ENCODE assay signal across 14 cellular contexts in genomic region chr2:241159116-241159515, GRCh38. TPM values are rescaled to one million over a fixed set of nuclear protein-coding genes. Genes with fewer than 3 reads are reported as not detected.
DNase-seq lines count a peak whose midpoint lies in the region; ATAC-seq and TF ChIP-seq lines count a peak whose summit lies in the region.
"Had no signal": no experiment of that assay in that cellular context is flagged by ENCODE, and none has a peak within 500 bp of the region (broad histone marks: within the 10 kb centered on the region; RNA-seq: fewer than 3 reads in every experiment).

No MANE protein-coding gene starts in this region.

- CTCF ChIA-PET in activated CD4-positive, alpha-beta memory T cell treated with anti-CD3 and anti-CD28 coated beads, Interleukin-2, amount 10 ng/mL, durations not matched to agents 7 days and 5 days (lab: Charles Lee) = no interaction called here

- peak overlapping the region; percentile 92 for H3K27ac ChIP-seq in VCaP
- H3K27ac ChIP-seq: 22Rv1, BLaER1 had no signal

- no peak overlapping the region for H3K4me3 Mint-ChIP-seq in activated T-cell treated with anti-CD3 and anti-CD28 coated beads, Interleukin-2, amount 50 U/mL, for 24 hours
- no peak overlapping the region for H3K4me3 Mint-ChIP-seq in stimulated activated memory B cell treated with anti-CD40 and anti-IgM and Interleukin-4, amounts not matched to agents 10 μg/mL and 1 μg/mL and 100 μg/mL, for 72 hours
- no peak overlapping the region for H3K4me3 Mint-ChIP-seq in activated CD4-positive, alpha-beta memory T cell treated with anti-CD3 and anti-CD28 coated beads, Interleukin-2, amount 10 ng/mL, durations not matched to agents 7 days and 5 days
- H3K4me3 Mint-ChIP-seq: CD4-positive, CD25-positive, alpha-beta regulatory T cell; GM23338 had no signal

- no peak overlapping the region for H3K4me3 ChIP-seq in fibroblast of mammary gland (ENCODE audit: control insufficient read depth, low read depth, low read length)
- H3K4me3 ChIP-seq: BLaER1, GM23338 had no signal

- TF ChIP-seq CTCF in VCaP (conservative IDR thresholded peaks at IDR 0.05) (no peak), fibroblast of mammary gland (conservative IDR thresholded peaks at IDR 0.05; ENCODE audit: control insufficient read depth, insufficient read depth, low read depth, low read length) (no peak)

- H3K9me3 Mint-ChIP-seq in activated T-cell treated with anti-CD3 and anti-CD28 coated beads, Interleukin-2, amount 50 U/mL, for 24 hours = no peaks in the 10 kb centered on the region
- H3K9me3 Mint-ChIP-seq in stimulated activated memory B cell treated with anti-CD40 and anti-IgM and Interleukin-4, amounts not matched to agents 10 μg/mL and 1 μg/mL and 100 μg/mL, for 72 hours = no peaks in the 10 kb centered on the region
- H3K9me3 Mint-ChIP-seq in activated CD4-positive, alpha-beta memory T cell treated with anti-CD3 and anti-CD28 coated beads, Interleukin-2, amount 10 ng/mL, durations not matched to agents 7 days and 5 days = no peaks in the 10 kb centered on the region
- H3K9me3 Mint-ChIP-seq: CD4-positive, CD25-positive, alpha-beta regulatory T cell; GM23338 had no signal

- H3K36me3 Mint-ChIP-seq in activated T-cell treated with anti-CD3 and anti-CD28 coated beads, Interleukin-2, amount 50 U/mL, for 24 hours (ENCODE audit: low read depth) = peaks cover 85% of the 10 kb centered on the region
- H3K36me3 Mint-ChIP-seq in stimulated activated memory B cell treated with anti-CD40 and anti-IgM and Interleukin-4, amounts not matched to agents 10 μg/mL and 1 μg/mL and 100 μg/mL, for 72 hours = peaks cover 41% of the 10 kb centered on the region
- peaks cover 53% of the 10 kb centered on the region for H3K36me3 Mint-ChIP-seq in activated CD4-positive, alpha-beta memory T cell treated with anti-CD3 and anti-CD28 coated beads, Interleukin-2, amount 10 ng/mL, durations not matched to agents 7 days and 5 days (ENCODE audit: low read depth)

- POLR2A ChIA-PET in activated CD4-positive, alpha-beta memory T cell treated with anti-CD3 and anti-CD28 coated beads, Interleukin-2, amount 10 ng/mL, durations not matched to agents 7 days and 5 days (lab: Charles Lee) = no interaction called here

- peak overlapping the region; percentile 64 for H3K27ac Mint-ChIP-seq in activated T-cell treated with anti-CD3 and anti-CD28 coated beads, Interleukin-2, amount 50 U/mL, for 24 hours
- peak overlapping the region; percentile 74 for H3K27ac Mint-ChIP-seq in stimulated activated memory B cell treated with anti-CD40 and anti-IgM and Interleukin-4, amounts not matched to agents 10 μg/mL and 1 μg/mL and 100 μg/mL, for 72 hours
- H3K27ac Mint-ChIP-seq in activated CD4-positive, alpha-beta memory T cell treated with anti-CD3 and anti-CD28 coated beads, Interleukin-2, amount 10 ng/mL, durations not matched to agents 7 days and 5 days = no peak overlapping the region
- H3K27ac Mint-ChIP-seq: GM23338 had no signal

- DNase-seq in activated T-cell treated with anti-CD3 and anti-CD28 coated beads, Interleukin-2, amount 50 U/mL, for 24 hours = no peak
- no peak for DNase-seq in activated T-cell treated with anti-CD3 and anti-CD28 coated beads, Interleukin-2, amount 50 U/mL, for 1 hour
- DNase-seq in fibroblast of mammary gland (ENCODE audit: low read depth) (peak; percentile 25), pons (ENCODE audit: low spot score) (no peak)
- DNase-seq in activated CD4-positive, alpha-beta memory T cell treated with anti-CD3 and anti-CD28 coated beads, Interleukin-2, amount 10 ng/mL, durations not matched to agents 7 days and 5 days = no peak
- DNase-seq: AML-193; CD4-positive, CD25-positive, alpha-beta regulatory T cell; H7 had no signal

- ATAC-seq in stimulated activated memory B cell treated with anti-CD40 and anti-IgM and Interleukin-4, amounts not matched to agents 10 μg/mL and 1 μg/mL and 100 μg/mL, for 72 hours = no peak
- no peak for ATAC-seq in GM21723 (IDR thresholded peaks at IDR 0.05; ENCODE audit: unreplicated experiment)
- ATAC-seq: GM23338 had no signal

- no peaks in the 10 kb centered on the region for H3K27me3 Mint-ChIP-seq in activated T-cell treated with anti-CD3 and anti-CD28 coated beads, Interleukin-2, amount 50 U/mL, for 24 hours
- no peaks in the 10 kb centered on the region for H3K27me3 Mint-ChIP-seq in stimulated activated memory B cell treated with anti-CD40 and anti-IgM and Interleukin-4, amounts not matched to agents 10 μg/mL and 1 μg/mL and 100 μg/mL, for 72 hours
- no peaks in the 10 kb centered on the region for H3K27me3 Mint-ChIP-seq in activated CD4-positive, alpha-beta memory T cell treated with anti-CD3 and anti-CD28 coated beads, Interleukin-2, amount 10 ng/mL, durations not matched to agents 7 days and 5 days
- H3K27me3 Mint-ChIP-seq: CD4-positive, CD25-positive, alpha-beta regulatory T cell had no signal

- peaks cover 18% of the 10 kb centered on the region for H3K4me1 Mint-ChIP-seq in activated T-cell treated with anti-CD3 and anti-CD28 coated beads, Interleukin-2, amount 50 U/mL, for 24 hours (ENCODE audit: low read depth)
- H3K4me1 Mint-ChIP-seq in stimulated activated memory B cell treated with anti-CD40 and anti-IgM and Interleukin-4, amounts not matched to agents 10 μg/mL and 1 μg/mL and 100 μg/mL, for 72 hours = peaks cover 18% of the 10 kb centered on the region
- peaks cover 5% of the 10 kb centered on the region for H3K4me1 Mint-ChIP-seq in activated CD4-positive, alpha-beta memory T cell treated with anti-CD3 and anti-CD28 coated beads, Interleukin-2, amount 10 ng/mL, durations not matched to agents 7 days and 5 days

RNA-seq across cellular contexts. Expression of gene PPP1R7, which starts 8.8 kb away (rescaled TPM):
- 100 to 1,000 TPM; 103 to 106 TPM for total RNA-seq in activated CD4-positive, alpha-beta memory T cell treated with anti-CD3 and anti-CD28 coated beads, Interleukin-2, amount 10 ng/mL, durations not matched to agents 7 days and 5 days

RNA-seq across cellular contexts. Expression of gene PASK, which starts 9.8 kb away (rescaled TPM):
- 10 to 100 TPM; 58.1 to 58.9 TPM for total RNA-seq in activated CD4-positive, alpha-beta memory T cell treated with anti-CD3 and anti-CD28 coated beads, Interleukin-2, amount 10 ng/mL, durations not matched to agents 7 days and 5 days

RNA-seq across cellular contexts. Expression of gene ANO7, which starts 29.4 kb away (rescaled TPM):
- total RNA-seq in activated CD4-positive, alpha-beta memory T cell treated with anti-CD3 and anti-CD28 coated beads, Interleukin-2, amount 10 ng/mL, durations not matched to agents 7 days and 5 days = under 1 TPM; 0.53 to 0.91 TPM

RNA-seq across cellular contexts. Expression of gene MTERF4, which starts 57.0 kb away (rescaled TPM):
- total RNA-seq in activated CD4-positive, alpha-beta memory T cell treated with anti-CD3 and anti-CD28 coated beads, Interleukin-2, amount 10 ng/mL, durations not matched to agents 7 days and 5 days = 10 to 100 TPM; 41.5 to 45.4 TPM
